22 cellular contexts compared by ENCODE assay signal in genomic region chr5:170137694-170138214, GRCh38. TPM values are rescaled to one million over a fixed set of nuclear protein-coding genes. Genes with fewer than 3 reads are reported as not detected.
"Had no signal": no experiment of that assay in that cellular context is flagged by ENCODE, and none has a peak within 500 bp of the region (broad histone marks: within the 10 kb centered on the region; RNA-seq: fewer than 3 reads in every experiment).

No MANE protein-coding gene starts in this region.

- H3K36me3 ChIP-seq: MG63 had no signal

- H3K4me3 ChIP-seq: MG63 had no signal

- H3K27me3 ChIP-seq: MG63 had no signal

- H3K27ac ChIP-seq: RWPE1 had no signal

- DNase-seq: Karpas-422, KG1, MG63, NCI-H1092, NCI-H1105 treated with DMSO at 0.1 percent for 48 hours, NCI-H1417 treated with DMSO at 0.1 percent for 48 hours, NCI-H146, NCI-H1694 treated with DMSO at 0.1 percent for 48 hours, NCI-H1930, NCI-H2081, NCI-H2107, NCI-H2227 treated with DMSO at 0.1 percent for 48 hours, NCI-H524, NCI-H69, NCI-H774, SHP77, SK-N-SH, SW 1271 had no signal

- H3K9me3 ChIP-seq: MG63, SK-N-SH had no signal

RNA-seq across cellular contexts. Expression of gene FOXI1, which starts 32.1 kb away (rescaled TPM):
- total RNA-seq: HT-29, NCI-H460, SK-MEL-5 had no signal
- polyA plus RNA-seq: SK-N-SH had no signal
